Comparison of ENCODE assay signal across 8 cellular contexts in the genomic region with DNA sequence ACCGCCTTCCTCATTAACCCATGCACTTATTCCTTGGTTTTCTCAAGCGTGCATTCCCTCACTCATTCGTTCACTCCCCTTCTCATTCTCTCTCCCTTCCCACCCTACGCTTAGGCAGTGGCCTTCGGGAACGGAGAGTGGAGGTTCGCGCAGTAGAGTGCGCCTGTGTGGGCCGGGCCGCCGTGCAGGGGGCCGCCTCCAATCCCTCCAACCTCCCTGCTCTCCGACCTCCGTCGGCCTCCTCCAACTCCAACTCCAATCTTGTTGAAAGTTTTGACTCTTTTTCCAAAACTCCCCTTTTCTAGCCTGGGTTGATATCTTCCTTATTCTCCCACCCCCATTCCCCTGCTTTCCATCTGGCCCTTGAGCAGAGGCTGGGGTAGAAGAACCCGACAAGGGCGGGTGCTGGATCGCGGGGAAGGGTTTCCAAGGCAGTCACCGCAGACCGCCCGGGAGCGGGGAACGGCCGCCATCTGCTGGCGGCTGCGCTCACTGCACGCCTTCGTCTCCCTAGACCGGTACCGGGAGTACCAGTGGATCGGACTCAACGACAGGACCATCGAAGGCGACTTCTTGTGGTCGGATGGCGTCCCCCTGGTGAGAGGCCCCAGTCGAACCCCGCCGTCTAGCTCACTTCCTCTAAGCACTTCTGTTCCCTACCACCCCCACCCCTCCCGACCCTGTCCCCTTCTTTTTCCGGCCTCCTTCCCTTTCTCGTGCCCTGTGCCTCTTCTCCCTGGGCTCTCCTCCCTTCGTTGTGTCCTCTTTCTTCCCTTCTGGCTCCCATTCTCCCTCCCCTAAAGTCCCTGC. TPM values are rescaled to one million over a fixed set of nuclear protein-coding genes. Genes with fewer than 3 reads are reported as not detected.
DNase-seq lines count a peak whose midpoint lies in the region; ATAC-seq and TF ChIP-seq lines count a peak whose summit lies in the region.

No MANE protein-coding gene starts in this region.

- H3K4me1 ChIP-seq in KMS-11 (ENCODE audit: low read depth, poor library complexity, severe bottlenecking) = peaks cover 29% of the 10 kb centered on the region

- H3K9me3 ChIP-seq in SU-DHL-6 (ENCODE audit: insufficient read depth, low read length) = no peaks in the 10 kb centered on the region

- H3K9me3 Mint-ChIP-seq in progenitor cell of endocrine pancreas (ENCODE audit: low read depth) (no peaks in the 10 kb centered on the region), type B pancreatic cell (no peaks in the 10 kb centered on the region)

- peak; percentile 100 for TF ChIP-seq CTCF in KMS-11 (conservative IDR thresholded peaks at IDR 0.05; ENCODE audit: low read depth, low read length)
- peak; percentile 90 for TF ChIP-seq CTCF in SU-DHL-6 (IDR thresholded peaks at IDR 0.05; ENCODE audit: insufficient read depth, low read length, poor library complexity, severe bottlenecking)
- peak; percentile 93 for TF ChIP-seq CTCF in progenitor cell of endocrine pancreas (IDR thresholded peaks at IDR 0.05; ENCODE audit: unreplicated experiment)
- TF ChIP-seq CTCF in type B pancreatic cell (conservative IDR thresholded peaks at IDR 0.05) = peak; percentile 99

- H3K27me3 Mint-ChIP-seq in progenitor cell of endocrine pancreas (peaks cover 72% of the 10 kb centered on the region), type B pancreatic cell (peaks cover 74% of the 10 kb centered on the region)

- H3K27ac ChIP-seq in KMS-11 = no peak overlapping the region
- H3K27ac ChIP-seq in SU-DHL-6 (ENCODE audit: low read depth, low read length) = no peak overlapping the region

- H3K4me2 ChIP-seq in KMS-11 (peak overlapping the region; percentile 17; the same call in 1 of the 2 replicates), SU-DHL-6 (ENCODE audit: low read depth, low read length, poor library complexity, severe bottlenecking) (no peak overlapping the region)

- peaks cover 19% of the 10 kb centered on the region for H3K4me1 Mint-ChIP-seq in progenitor cell of endocrine pancreas (ENCODE audit: low read depth)
- H3K4me1 Mint-ChIP-seq in type B pancreatic cell (ENCODE audit: unreplicated experiment) = peaks cover 39% of the 10 kb centered on the region

- intact Hi-C loops in left ventricle myocardium superior (cut with micrococcal nuclease) = no loop called here

- H3K36me3 ChIP-seq in KMS-11 (ENCODE audit: insufficient read depth) (no peaks in the 10 kb centered on the region), SU-DHL-6 (ENCODE audit: low read length) (no peaks in the 10 kb centered on the region)

- H3F3A ChIP-seq in SU-DHL-6 (ENCODE audit: insufficient read depth) = no peaks in the 10 kb centered on the region

- peaks cover 8% of the 10 kb centered on the region; the same call in 1 of the 2 replicates for H3K79me2 ChIP-seq in KMS-11 (ENCODE audit: insufficient read depth, low read depth)
- H3K79me2 ChIP-seq in SU-DHL-6 (ENCODE audit: insufficient read depth, low read length) = no peaks in the 10 kb centered on the region

- H2AFZ ChIP-seq in KMS-11 (ENCODE audit: low read depth) (no peak overlapping the region), SU-DHL-6 (ENCODE audit: low read depth, low read length, severe bottlenecking) (no peak overlapping the region)

- ATAC-seq in left ventricle myocardium superior (peak; percentile 54), HG03108 (IDR thresholded peaks at IDR 0.05; ENCODE audit: unreplicated experiment) (no peak)

- no peaks in the 10 kb centered on the region for H3K36me3 Mint-ChIP-seq in progenitor cell of endocrine pancreas (ENCODE audit: insufficient read depth)
- no peaks in the 10 kb centered on the region for H3K36me3 Mint-ChIP-seq in type B pancreatic cell

- H3K27ac Mint-ChIP-seq in progenitor cell of endocrine pancreas = no peak overlapping the region
- no peak overlapping the region for H3K27ac Mint-ChIP-seq in type B pancreatic cell

- DNase-seq in DMS 273 treated with DMSO at 0.1 percent for 48 hours (lab: John Stamatoyannopoulos, UW) (peak; percentile 61), left ventricle myocardium superior (peak; percentile 90), progenitor cell of endocrine pancreas (ENCODE audit: low spot score, unreplicated experiment) (peak; percentile 73), type B pancreatic cell (ENCODE audit: extremely low spot score, unreplicated experiment) (no peak)
- peak; percentile 48 for DNase-seq in activated naive CD8-positive, alpha-beta T cell treated with anti-CD3 and anti-CD28 coated beads, Interleukin-2, amount 50 U/mL, for 16 hours (ENCODE audit: low read depth, low spot score)

- H3K9me2 ChIP-seq in SU-DHL-6 (replicated peaks; ENCODE audit: insufficient read depth, low read length) = no peaks in the 10 kb centered on the region

- H3K9ac ChIP-seq in KMS-11 (no peak overlapping the region), SU-DHL-6 (ENCODE audit: low read length) (no peak overlapping the region)

- H4K20me1 ChIP-seq in KMS-11 (ENCODE audit: insufficient read depth) (no peaks in the 10 kb centered on the region), SU-DHL-6 (ENCODE audit: low read depth, low read length) (no peaks in the 10 kb centered on the region)

- H3K4me3 Mint-ChIP-seq in progenitor cell of endocrine pancreas (ENCODE audit: low read depth) (no peak overlapping the region), type B pancreatic cell (peak overlapping the region; percentile 74)

- H3K27me3 ChIP-seq in KMS-11 (ENCODE audit: insufficient read depth, low read depth) (peaks cover 82% of the 10 kb centered on the region), SU-DHL-6 (ENCODE audit: low read length) (no peaks in the 10 kb centered on the region)

- H3K4me3 ChIP-seq in KMS-11 (IDR thresholded peaks at IDR 0.05; ENCODE audit: insufficient read depth, low read depth, low read length) (no peak overlapping the region), SU-DHL-6 (ENCODE audit: insufficient read depth, low read length, poor library complexity, severe bottlenecking) (no peak overlapping the region)

RNA-seq across cellular contexts. Expression of a gene that starts 15.4 kb away (rescaled TPM):
- total RNA-seq in left ventricle myocardium superior = 0.52 TPM
- not detected in 2 replicates for total RNA-seq in progenitor cell of endocrine pancreas
- 12.6 TPM in 1 of 2 replicates, not detected in the other for total RNA-seq in type B pancreatic cell (ENCODE audit: low replicate concordance)

RNA-seq across cellular contexts. Expression of a gene that starts 19.8 kb away (rescaled TPM):
- total RNA-seq in left ventricle myocardium superior (94.7 TPM), progenitor cell of endocrine pancreas (33.9 and 39.2 TPM in 2 replicates), type B pancreatic cell (ENCODE audit: low replicate concordance) (8.1 and 125 TPM in 2 replicates)

RNA-seq across cellular contexts. Expression of a gene that starts 38.2 kb away (rescaled TPM):
- total RNA-seq in left ventricle myocardium superior = 1.5 TPM
- 0.38 and 0.93 TPM in 2 replicates for total RNA-seq in progenitor cell of endocrine pancreas
- total RNA-seq in type B pancreatic cell (ENCODE audit: low replicate concordance) = not detected in 2 replicates

RNA-seq across cellular contexts. Expression of a gene that starts 48.0 kb away (rescaled TPM):
- 0.74 TPM for total RNA-seq in left ventricle myocardium superior
- total RNA-seq in progenitor cell of endocrine pancreas = 70.4 and 125 TPM in 2 replicates
- 83.7 and 370 TPM in 2 replicates for total RNA-seq in type B pancreatic cell (ENCODE audit: low replicate concordance)

RNA-seq across cellular contexts. Expression of a gene that starts 56.1 kb away (rescaled TPM):
- total RNA-seq in left ventricle myocardium superior (14.1 TPM), progenitor cell of endocrine pancreas (26.2 and 27.0 TPM in 2 replicates), type B pancreatic cell (ENCODE audit: low replicate concordance) (22.4 and 30.7 TPM in 2 replicates)
